8 cellular contexts compared by ENCODE assay signal in genomic region chr6:33904050-33904827, GRCh38.
DNase-seq lines count a peak whose midpoint lies in the region; ATAC-seq, FAIRE-seq and TF ChIP-seq lines count a peak whose summit lies in the region.

No MANE protein-coding gene starts in this region.

- H3K9ac ChIP-seq in colonic mucosa (ENCODE audit: low read depth in 2 of 2, low read length in 2 of 2), result no peak overlapping the region

- peak; percentile 66 for DNase-seq in GM12891 (ENCODE audit: insufficient read length, low spot score)
- peak; percentile 92 for DNase-seq in WERI-Rb-1
- DNase-seq in colonic mucosa, result peak; percentile 50
- DNase-seq in stimulated activated CD8-positive, alpha-beta memory T cell treated with anti-CD3 and anti-CD28 coated beads, Interleukin-15, amount 100 ng/mL, for 1 hour (ENCODE audit: low read depth), result peak; percentile 29
- DNase-seq in omental fat pad (ENCODE audit: low spot score), result no peak
- DNase-seq in left lobe of liver (ENCODE audit: low spot score), result no peak
- no peak for DNase-seq in G401 (ENCODE audit: low spot score)

- FAIRE-seq in GM12891 (lab: Jason Lieb, UNC), result peak; percentile 93

- in situ Hi-C loops in G401 (cut with HindIII; ENCODE audit: low sequenced_read_pairs), result no loop called here

- H3K27ac ChIP-seq in WERI-Rb-1 (peak overlapping the region; percentile 60), colonic mucosa (peak overlapping the region; percentile 1)

- H3K4me3 ChIP-seq in WERI-Rb-1 (ENCODE audit: low read depth, low read length), result no peak overlapping the region
- H3K4me3 ChIP-seq in colonic mucosa, result no peak overlapping the region

- H3K36me3 ChIP-seq in WERI-Rb-1, result no peaks in the 10 kb centered on the region
- H3K36me3 ChIP-seq in colonic mucosa, result no peaks in the 10 kb centered on the region

- peak; percentile 28; the same call in 1 of the 2 replicates for TF ChIP-seq CTCF in WERI-Rb-1 (IDR thresholded peaks at IDR 0.05; ENCODE audit: low read depth, low read length)
- TF ChIP-seq CTCF in colonic mucosa (IDR thresholded peaks at IDR 0.05), result no peak
- no peak for TF ChIP-seq CTCF in omental fat pad (IDR thresholded peaks at IDR 0.05)

- H3K9me3 ChIP-seq in WERI-Rb-1 (ENCODE audit: severe bottlenecking) (no peaks in the 10 kb centered on the region), colonic mucosa (no peaks in the 10 kb centered on the region)

- H3K27me3 ChIP-seq in WERI-Rb-1 (ENCODE audit: insufficient read depth, low read depth, severe bottlenecking) (no peaks in the 10 kb centered on the region), colonic mucosa (no peaks in the 10 kb centered on the region)

- no peaks in the 10 kb centered on the region for H3K4me1 ChIP-seq in colonic mucosa

- intact Hi-C loops in colonic mucosa (cut with DNase I), result no loop called here

- no peak for TF ChIP-seq POLR2A in GM12891 (IDR thresholded peaks at IDR 0.05; ENCODE audit: low read depth, low read length)

- ATAC-seq in HG02870 (IDR thresholded peaks at IDR 0.05; ENCODE audit: unreplicated experiment) (peak; percentile 73), omental fat pad (ENCODE audit: low FRiP score) (no peak), left lobe of liver (no peak)

TF ChIP-seq in GM12891, 5 proteins besides CTCF, POLR2A, EP300 and RAD21:
- TF ChIP-seq SPI1 (IDR thresholded peaks at IDR 0.05; ENCODE audit: low read depth, low read length) (no peak), POU2F2 (IDR thresholded peaks at IDR 0.05; ENCODE audit: low read depth, low read length) (no peak), TAF1 (IDR thresholded peaks at IDR 0.05; ENCODE audit: low read depth, low read length) (no peak), PAX5 (IDR thresholded peaks at IDR 0.05; ENCODE audit: insufficient read depth, low read length, severe bottlenecking) (no peak), POLR2AphosphoS5 (IDR thresholded peaks at IDR 0.05; ENCODE audit: low read depth, low read length) (no peak)

Comparison
In these comparisons a context has a peak if more than half of its experiments do, and no peak if none do; other contexts are left out.
1. DNase-seq: peak in GM12891 (single experiment), WERI-Rb-1 (single experiment), colonic mucosa (single experiment) and stimulated activated CD8-positive, alpha-beta memory T cell treated with anti-CD3 and anti-CD28 coated beads, Interleukin-15, amount 100 ng/mL, for 1 hour (single experiment); none in omental fat pad (single experiment), left lobe of liver (single experiment) and G401 (single experiment).